19 cellular contexts compared by ENCODE assay signal in genomic region chr13:25143693-25144092, GRCh38. TPM values are rescaled to one million over a fixed set of nuclear protein-coding genes. Genes with fewer than 3 reads are reported as not detected.
DNase-seq lines count a peak whose midpoint lies in the region; ATAC-seq and TF ChIP-seq lines count a peak whose summit lies in the region.
"Had no signal": no experiment of that assay in that cellular context is flagged by ENCODE, and none has a peak within 500 bp of the region (broad histone marks: within the 10 kb centered on the region; RNA-seq: fewer than 3 reads in every experiment).

No MANE protein-coding gene starts in this region.

- no peaks in the 10 kb centered on the region for H3K79me2 ChIP-seq in neural cell (replicated peaks; ENCODE audit: insufficient read depth, low read length)

- no peak for TF ChIP-seq CTCF in neural cell (IDR thresholded peaks at IDR 0.05; ENCODE audit: poor library complexity, severe bottlenecking)
- TF ChIP-seq CTCF in heart right ventricle (IDR thresholded peaks at IDR 0.05) = no peak

- intact Hi-C loops in heart right ventricle (cut with DNase I) = no loop called here

- H3K9me2 ChIP-seq in neural cell (ENCODE audit: insufficient read depth, low read length) = no peaks in the 10 kb centered on the region

- ATAC-seq in HG02885 (IDR thresholded peaks at IDR 0.05; ENCODE audit: poor library complexity, unreplicated experiment) (no peak), heart right ventricle (no peak)
- ATAC-seq: A549, GM12878 had no signal

- H3K9ac ChIP-seq in SK-N-MC (ENCODE audit: insufficient read length) (peak overlapping the region; percentile 68), neural cell (ENCODE audit: low read length) (peak overlapping the region; percentile 27)

- H3K4me2 ChIP-seq in neural cell (ENCODE audit: low read length) = peak overlapping the region; percentile 12
- H3K4me2 ChIP-seq: A549 had no signal

- TF ChIP-seq RAD21 in neural cell (conservative IDR thresholded peaks at IDR 0.05) = no peak

- H3K36me3 ChIP-seq in SK-N-MC (ENCODE audit: insufficient read depth, low read length) = no peaks in the 10 kb centered on the region
- H3K36me3 ChIP-seq in neural cell (ENCODE audit: insufficient read depth, low read length) = no peaks in the 10 kb centered on the region
- no peaks in the 10 kb centered on the region for H3K36me3 ChIP-seq in heart right ventricle
- H3K36me3 ChIP-seq: HAP-1 had no signal

- WGBS in heart right ventricle, 2 donors = 76 to 80% methylated on average over 7 of the region's 7 CpGs

- peak; percentile 71 for DNase-seq in NCI-H1048 (lab: John Stamatoyannopoulos, UW)
- no peak for DNase-seq in SK-N-MC (ENCODE audit: low read depth, low spot score)
- no peak for DNase-seq in HuH-7.5 (ENCODE audit: low spot score)
- no peak for DNase-seq in heart right ventricle
- no peak for DNase-seq in GF-D8 (lab: John Stamatoyannopoulos, UW)
- DNase-seq: 8988T; C1 segment of cervical spinal cord; Calu3; CD4-positive, alpha-beta memory T cell; COR-L47; DND-41; GOT3; HFFc6 had no signal

- no peaks in the 10 kb centered on the region for H4K20me1 ChIP-seq in neural cell (ENCODE audit: insufficient read depth)

- H3F3A ChIP-seq in neural cell (ENCODE audit: insufficient read depth, low read length, poor library complexity, severe bottlenecking) = peaks cover 4% of the 10 kb centered on the region

- H3K27me3 ChIP-seq in neural cell (ENCODE audit: insufficient read depth, low read depth, low read length) = no peaks in the 10 kb centered on the region
- H3K27me3 ChIP-seq in heart right ventricle = peaks cover 0 to 28% (median 7%) of the 10 kb centered on the region in 7 donors

- no peaks in the 10 kb centered on the region for H3K4me1 ChIP-seq in heart right ventricle
- H3K4me1 ChIP-seq: A549 had no signal

- peak overlapping the region; percentile 25 for H2AFZ ChIP-seq in neural cell (ENCODE audit: low read depth, low read length)

- peaks cover 4% of the 10 kb centered on the region; the same call in 1 of the 2 replicates for H3K9me3 ChIP-seq in SK-N-MC (ENCODE audit: low read depth, low read length)
- no peaks in the 10 kb centered on the region for H3K9me3 ChIP-seq in neural cell (ENCODE audit: low read length)
- peaks cover 0 to 4% (median 0%) of the 10 kb centered on the region in 11 donors for H3K9me3 ChIP-seq in heart right ventricle
- H3K9me3 ChIP-seq: A549, HAP-1 had no signal

- peak; percentile 29 for TF ChIP-seq EP300 in neural cell (conservative IDR thresholded peaks at IDR 0.05; ENCODE audit: poor library complexity, severe bottlenecking)

- peak overlapping the region; percentile 64 for H3K4me3 ChIP-seq in SK-N-MC
- peak overlapping the region; percentile 34 for H3K4me3 ChIP-seq in neural cell (ENCODE audit: low read length)
- H3K4me3 ChIP-seq in heart right ventricle = no peak overlapping the region
- H3K4me3 ChIP-seq: A549, GM12878, HAP-1 had no signal

- H3K27ac ChIP-seq in SK-N-MC = peak overlapping the region; percentile 97
- peak overlapping the region; percentile 83 for H3K27ac ChIP-seq in neural cell (ENCODE audit: low read length)
- no peak overlapping the region for H3K27ac ChIP-seq in heart right ventricle
- H3K27ac ChIP-seq: A549 had no signal

TF ChIP-seq in neural cell, 6 proteins besides CTCF, POLR2A, EP300 and RAD21:
- TF ChIP-seq POLR2AphosphoS5 (IDR thresholded peaks at IDR 0.05) = no peak
- no peak for TF ChIP-seq SMC3 (conservative IDR thresholded peaks at IDR 0.05; ENCODE audit: poor library complexity)
- peak; percentile 59 for TF ChIP-seq REST (IDR thresholded peaks at IDR 0.05; ENCODE audit: borderline replicate concordance)
- no peak for TF ChIP-seq TAF1 (IDR thresholded peaks at IDR 0.05; ENCODE audit: low read depth)
- TF ChIP-seq MXI1 (conservative IDR thresholded peaks at IDR 0.05; ENCODE audit: poor library complexity, severe bottlenecking) = no peak

RNA-seq across cellular contexts. Expression of gene AMER2, which starts 28.4 kb away (rescaled TPM):
- 32.9 and 33.2 TPM in 2 replicates for polyA plus RNA-seq in neural cell
- polyA minus RNA-seq in neural cell = 99.3 and 106 TPM in 2 replicates
- total RNA-seq in heart right ventricle = not detected
- polyA plus RNA-seq in heart right ventricle = not detected
- total RNA-seq: Calu3; CD4-positive, alpha-beta memory T cell; HFFc6 had no signal
- polyA plus RNA-seq: A549; BJ; CD4-positive, alpha-beta memory T cell had no signal

RNA-seq across cellular contexts. Expression of gene PABPC3, which starts 47.8 kb away (rescaled TPM):
- polyA plus RNA-seq in neural cell = not detected in 2 replicates
- not detected in 2 replicates for polyA minus RNA-seq in neural cell
- under 1 TPM in 2 of 10 donors, not detected in 8; 0.09 to 0.10 TPM for total RNA-seq in heart right ventricle
- polyA plus RNA-seq in heart right ventricle = under 1 TPM in 1 of 2 donors, not detected in 1; 0.06 TPM
- polyA plus RNA-seq: BJ had no signal

Comparison
In these comparisons a context has a peak if more than half of its experiments do, and no peak if none do; other contexts are left out.
1. H3K27ac ChIP-seq: peak in SK-N-MC (single experiment) and neural cell (single experiment); none in heart right ventricle (0 of 10).
2. H3K4me3 ChIP-seq: peak in SK-N-MC (single experiment) and neural cell (single experiment); none in heart right ventricle (0 of 10).
3. RNA of gene AMER2, which starts 28.4 kb away (polyA plus RNA-seq): 32.9 to 33.2 TPM in neural cell; not detected in heart right ventricle; every median in the first group is over 10 times any median in the second.